Comparison of ENCODE assay signal across 3 cellular contexts in genomic region chr7:111537134-111537533, GRCh38.
A peak's percentile ranks its signal among the peaks of the same experiment; 100 is the strongest.
TF ChIP-seq lines count a peak whose summit lies in the region.

No MANE protein-coding gene starts in this region.

TF ChIP-seq in liver, 16 proteins besides CTCF, POLR2A, EP300 and RAD21:
- TF ChIP-seq FOXA2 (IDR thresholded peaks at IDR 0.05) (peak; percentile 7), JUND (IDR thresholded peaks at IDR 0.05) (no peak), ZBTB33 (IDR thresholded peaks at IDR 0.05) (no peak), TAF1 (conservative IDR thresholded peaks at IDR 0.05) (no peak), RXRA (IDR thresholded peaks at IDR 0.05) (no peak), HNF4A (conservative IDR thresholded peaks at IDR 0.05) (peak; percentile 21 to 39), GABPA (IDR thresholded peaks at IDR 0.05 in 1 of 2, conservative IDR thresholded peaks at IDR 0.05 in 1 of 2) (no peak), REST (IDR thresholded peaks at IDR 0.05) (no peak)
TF ChIP-seq in liver: peak in this region for 2.

TF ChIP-seq in HepG2, 621 proteins besides CTCF, POLR2A, EP300 and RAD21 (continues in another document):
- no peak for TF ChIP-seq ZFP91 (CRISPR knock-in tag; IDR thresholded peaks at IDR 0.05; ENCODE audit: borderline replicate concordance)
- TF ChIP-seq HNF1A (IDR thresholded peaks at IDR 0.05; ENCODE audit: low read depth): no peak
- TF ChIP-seq HNF1A (CRISPR knock-in tag; IDR thresholded peaks at IDR 0.05; ENCODE audit: borderline replicate concordance): no peak
- no peak for TF ChIP-seq TAF1 (CRISPR knock-in tag; IDR thresholded peaks at IDR 0.05)
- TF ChIP-seq ASH2L (IDR thresholded peaks at IDR 0.05; ENCODE audit: insufficient read length, low read depth, low read length): no peak
- no peak for TF ChIP-seq HOXD1 (CRISPR knock-in tag; IDR thresholded peaks at IDR 0.05)
- TF ChIP-seq AHDC1 (CRISPR knock-in tag; IDR thresholded peaks at IDR 0.05; ENCODE audit: borderline replicate concordance): no peak
- TF ChIP-seq ZBTB43 (CRISPR knock-in tag; conservative IDR thresholded peaks at IDR 0.05): no peak

TF ChIP-seq in GM23338, 12 proteins besides CTCF, POLR2A, EP300 and RAD21:
- TF ChIP-seq ETS1 (IDR thresholded peaks at IDR 0.05) (no peak), ZNF114 (CRISPR knock-in tag; IDR thresholded peaks at IDR 0.05) (no peak), REST (IDR thresholded peaks at IDR 0.05; ENCODE audit: unreplicated experiment) (no peak), ZNF331 (CRISPR knock-in tag; IDR thresholded peaks at IDR 0.05; ENCODE audit: low read depth) (no peak), EZH2 (IDR thresholded peaks at IDR 0.05; ENCODE audit: low read depth, unreplicated experiment) (no peak), POLR2AphosphoS5 (IDR thresholded peaks at IDR 0.05; ENCODE audit: low read depth) (no peak), ZNF462 (CRISPR knock-in tag; IDR thresholded peaks at IDR 0.05) (no peak), STAT1 (IDR thresholded peaks at IDR 0.05; ENCODE audit: unreplicated experiment) (no peak), EZH2phosphoT487 (IDR thresholded peaks at IDR 0.05; ENCODE audit: unreplicated experiment) (no peak), JUNB (IDR thresholded peaks at IDR 0.05; ENCODE audit: unreplicated experiment) (no peak), CREB1 (CRISPR knock-in tag; IDR thresholded peaks at IDR 0.05; ENCODE audit: low read depth) (no peak), NANOG (IDR thresholded peaks at IDR 0.05; ENCODE audit: borderline replicate concordance) (no peak)
